Comparison of ENCODE assay signal across 10 cellular contexts in the genomic region with DNA sequence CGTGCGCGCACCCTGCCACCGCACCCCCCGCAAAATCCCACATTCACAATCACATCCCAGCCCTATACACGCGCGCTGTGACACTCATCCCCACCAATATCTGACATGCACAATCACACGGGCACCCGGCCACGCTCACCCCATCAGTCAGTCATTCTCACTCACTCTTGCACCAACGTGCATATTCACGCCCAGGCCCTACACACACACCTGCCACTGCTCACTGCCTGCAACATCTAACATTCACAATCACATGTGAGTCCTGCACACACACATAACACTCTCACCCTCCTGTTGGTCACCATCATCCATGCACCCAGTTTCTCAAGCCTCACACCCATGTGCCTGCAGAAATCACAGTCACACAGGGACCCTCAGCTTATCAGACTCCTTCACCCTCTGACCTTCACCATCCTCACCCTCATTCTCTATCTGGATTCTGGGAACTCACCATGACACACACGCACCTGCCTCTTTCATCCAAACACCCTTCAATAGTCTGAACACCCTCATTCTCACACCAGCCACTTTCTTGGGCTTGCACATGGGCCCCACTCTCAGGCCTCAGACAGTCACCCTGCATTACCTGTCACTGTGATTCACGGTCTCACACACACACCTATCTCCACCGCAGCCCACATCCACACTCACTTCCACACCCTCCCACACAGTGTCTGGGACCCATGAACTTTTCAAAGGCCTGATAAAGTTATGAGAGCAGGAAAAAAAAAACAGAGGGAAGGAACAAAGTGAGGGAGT. TPM values are rescaled to one million over a fixed set of nuclear protein-coding genes. Genes with fewer than 3 reads are reported as not detected.
DNase-seq lines count a peak whose midpoint lies in the region; ATAC-seq and TF ChIP-seq lines count a peak whose summit lies in the region.
"Had no signal": no experiment of that assay in that cellular context is flagged by ENCODE, and none has a peak within 500 bp of the region (broad histone marks: within the 10 kb centered on the region; RNA-seq: fewer than 3 reads in every experiment).

No MANE protein-coding gene starts in this region.

- intact Hi-C loops in gastrocnemius medialis (cut with DNase I; ENCODE audit: low total_unique reads) = no loop called here

- H3K27me3 ChIP-seq in gastrocnemius medialis = no peaks in the 10 kb centered on the region
- peaks cover 4% of the 10 kb centered on the region for H3K27me3 ChIP-seq in effector memory CD4-positive, alpha-beta T cell (replicated peaks; ENCODE audit: control insufficient read depth, insufficient read depth, low read length, poor library complexity, severe bottlenecking)

- in situ Hi-C loops in gastrocnemius medialis (cut with MboI; ENCODE audit: low sequenced_read_pairs in 4 of 4) = no loop called here

- H3K27ac ChIP-seq in gastrocnemius medialis = no peak overlapping the region
- no peak overlapping the region for H3K27ac ChIP-seq in effector memory CD4-positive, alpha-beta T cell (ENCODE audit: insufficient read depth, low read length, poor library complexity, severe bottlenecking)

- TF ChIP-seq POLR2A in gastrocnemius medialis (IDR thresholded peaks at IDR 0.05) = no peak

- H3K9me3 Mint-ChIP-seq in activated naive CD8-positive, alpha-beta T cell treated with anti-CD3 and anti-CD28 coated beads, Interleukin-2, amount 50 U/mL, for 24 hours = no peaks in the 10 kb centered on the region
- no peaks in the 10 kb centered on the region for H3K9me3 Mint-ChIP-seq in memory B cell

- H3K36me3 ChIP-seq in gastrocnemius medialis = no peaks in the 10 kb centered on the region
- no peaks in the 10 kb centered on the region for H3K36me3 ChIP-seq in effector memory CD4-positive, alpha-beta T cell (ENCODE audit: control insufficient read depth, insufficient read depth, low read length)

- peaks cover 9% of the 10 kb centered on the region for H3K4me1 Mint-ChIP-seq in activated naive CD8-positive, alpha-beta T cell treated with anti-CD3 and anti-CD28 coated beads, Interleukin-2, amount 50 U/mL, for 24 hours
- H3K4me1 Mint-ChIP-seq in memory B cell = peaks cover 7% of the 10 kb centered on the region

- no peak for TF ChIP-seq CTCF in gastrocnemius medialis (IDR thresholded peaks at IDR 0.05 in 4 of 5, conservative IDR thresholded peaks at IDR 0.05 in 1 of 5)

- no peak overlapping the region for H3K4me3 ChIP-seq in gastrocnemius medialis
- H3K4me3 ChIP-seq in effector memory CD4-positive, alpha-beta T cell (ENCODE audit: insufficient read depth, low read depth, low read length, poor library complexity, severe bottlenecking) = no peak overlapping the region

- peaks cover 2% of the 10 kb centered on the region for H3K36me3 Mint-ChIP-seq in activated naive CD8-positive, alpha-beta T cell treated with anti-CD3 and anti-CD28 coated beads, Interleukin-2, amount 50 U/mL, for 24 hours (ENCODE audit: low read depth)
- peaks cover 6% of the 10 kb centered on the region for H3K36me3 Mint-ChIP-seq in memory B cell

- H3K9me3 ChIP-seq in gastrocnemius medialis = no peaks in the 10 kb centered on the region
- no peaks in the 10 kb centered on the region for H3K9me3 ChIP-seq in effector memory CD4-positive, alpha-beta T cell (ENCODE audit: control insufficient read depth, low read length)

- H3K4me3 Mint-ChIP-seq in activated naive CD8-positive, alpha-beta T cell treated with anti-CD3 and anti-CD28 coated beads, Interleukin-2, amount 50 U/mL, for 24 hours = peak overlapping the region; percentile 58
- peak overlapping the region; percentile 79 for H3K4me3 Mint-ChIP-seq in memory B cell

- H3K27me3 Mint-ChIP-seq in activated naive CD8-positive, alpha-beta T cell treated with anti-CD3 and anti-CD28 coated beads, Interleukin-2, amount 50 U/mL, for 24 hours = peaks cover 43% of the 10 kb centered on the region
- H3K27me3 Mint-ChIP-seq in memory B cell = peaks cover 15% of the 10 kb centered on the region

- no peak overlapping the region for H3K27ac Mint-ChIP-seq in activated naive CD8-positive, alpha-beta T cell treated with anti-CD3 and anti-CD28 coated beads, Interleukin-2, amount 50 U/mL, for 24 hours
- no peak overlapping the region for H3K27ac Mint-ChIP-seq in memory B cell

- no peak for ATAC-seq in activated naive CD8-positive, alpha-beta T cell treated with anti-CD3 and anti-CD28 coated beads, Interleukin-2, amount 50 U/mL, for 24 hours
- ATAC-seq in memory B cell (ENCODE audit: low read depth) (no peak), gastrocnemius medialis (no peak), GM19455 (IDR thresholded peaks at IDR 0.05; ENCODE audit: unreplicated experiment) (no peak), HG02610 (IDR thresholded peaks at IDR 0.05; ENCODE audit: unreplicated experiment) (no peak)

- peak; percentile 1 for DNase-seq in stimulated activated naive CD4-positive, alpha-beta T cell treated with Interleukin-2 at 50 U/mL for 16 hours (lab: John Stamatoyannopoulos, UW)
- DNase-seq in stimulated activated naive CD4-positive, alpha-beta T cell (lab: John Stamatoyannopoulos, UW) = no peak
- no peak for DNase-seq in activated naive CD8-positive, alpha-beta T cell treated with anti-CD3 and anti-CD28 coated beads, Interleukin-2, amount 50 U/mL, for 24 hours
- DNase-seq in memory B cell (ENCODE audit: low spot score in 2 of 2) (no peak), gastrocnemius medialis (no peak)
- DNase-seq in effector memory CD4-positive, alpha-beta T cell = no peak
- DNase-seq: HCEC 1CT, NCI-H1930 had no signal

- H3K4me1 ChIP-seq in gastrocnemius medialis = no peaks in the 10 kb centered on the region
- H3K4me1 ChIP-seq in effector memory CD4-positive, alpha-beta T cell (ENCODE audit: control insufficient read depth, insufficient read depth, low read length, poor library complexity, severe bottlenecking) = peaks cover 4% of the 10 kb centered on the region

RNA-seq across cellular contexts. Expression of a gene that starts 0.7 kb away (rescaled TPM):
- total RNA-seq in gastrocnemius medialis = 10 to 100 TPM; 11.8 to 34.8 (median 20.8) TPM

RNA-seq across cellular contexts. Expression of a gene that starts 33.4 kb away (rescaled TPM):
- total RNA-seq in gastrocnemius medialis = not detected
